21 cellular contexts compared by ENCODE assay signal in genomic region chr15:78928616-78929093, GRCh38. TPM values are rescaled to one million over a fixed set of nuclear protein-coding genes. Genes with fewer than 3 reads are reported as not detected.
A peak's percentile ranks its signal among the peaks of the same experiment; 100 is the strongest.
DNase-seq lines count a peak whose midpoint lies in the region; ATAC-seq and TF ChIP-seq lines count a peak whose summit lies in the region.
"Had no signal": no experiment of that assay in that cellular context is flagged by ENCODE, and none has a peak within 500 bp of the region (broad histone marks: within the 10 kb centered on the region; RNA-seq: fewer than 3 reads in every experiment).

No MANE protein-coding gene starts in this region.

- H3K4me1 Mint-ChIP-seq in activated CD4-positive, alpha-beta T cell treated with anti-CD3 and anti-CD28 coated beads, Interleukin-2, amount 10 ng/mL, durations not matched to agents 7 days and 5 days, result peaks cover 2% of the 10 kb centered on the region
- no peaks in the 10 kb centered on the region for H3K4me1 Mint-ChIP-seq in activated CD4-positive, alpha-beta T cell treated with anti-CD3 and anti-CD28 coated beads for 36 hours
- peaks cover 17% of the 10 kb centered on the region for H3K4me1 Mint-ChIP-seq in T-helper 17 cell
- peaks cover 26% of the 10 kb centered on the region for H3K4me1 Mint-ChIP-seq in memory B cell
- H3K4me1 Mint-ChIP-seq in stimulated activated naive B cell treated with anti-CD40 and anti-IgM and Interleukin-4, amounts not matched to agents 10 μg/mL and 1 μg/mL and 100 μg/mL, for 72 hours, result peaks cover 34 to 49% of the 10 kb centered on the region in 2 donors
- H3K4me1 Mint-ChIP-seq: CD8-positive, alpha-beta memory T cell had no signal

- no peaks in the 10 kb centered on the region for H3K27me3 Mint-ChIP-seq in activated CD4-positive, alpha-beta T cell treated with anti-CD3 and anti-CD28 coated beads, Interleukin-2, amount 10 ng/mL, durations not matched to agents 7 days and 5 days
- H3K27me3 Mint-ChIP-seq in activated CD4-positive, alpha-beta T cell treated with anti-CD3 and anti-CD28 coated beads for 36 hours, result no peaks in the 10 kb centered on the region
- H3K27me3 Mint-ChIP-seq in T-helper 17 cell (no peaks in the 10 kb centered on the region), memory B cell (no peaks in the 10 kb centered on the region)
- H3K27me3 Mint-ChIP-seq in stimulated activated naive B cell treated with anti-CD40 and anti-IgM and Interleukin-4, amounts not matched to agents 10 μg/mL and 1 μg/mL and 100 μg/mL, for 72 hours, result no peaks in the 10 kb centered on the region
- H3K27me3 Mint-ChIP-seq: CD8-positive, alpha-beta memory T cell; IgD-negative memory B cell had no signal

- no peak for DNase-seq in activated CD4-positive, alpha-beta T cell treated with anti-CD3 and anti-CD28 coated beads, Interleukin-2, amount 10 ng/mL, durations not matched to agents 7 days and 5 days
- DNase-seq in activated CD4-positive, alpha-beta T cell treated with anti-CD3 and anti-CD28 coated beads for 36 hours, result no peak
- no peak for DNase-seq in T-helper 17 cell
- no peak for DNase-seq in memory B cell (ENCODE audit: low spot score in 2 of 2)
- no peak for DNase-seq in stimulated activated naive B cell treated with anti-CD40 and anti-IgM and Interleukin-4, amounts not matched to agents 10 μg/mL and 1 μg/mL and 100 μg/mL, for 72 hours
- no peak for DNase-seq in NCI-H187 treated with DMSO at 0.1 percent for 48 hours (lab: John Stamatoyannopoulos, UW)
- DNase-seq in HEK293T (ENCODE audit: extremely low spot score), result no peak
- DNase-seq: BE2C; CD8-positive, alpha-beta memory T cell; DMS 273 treated with DMSO at 0.1 percent for 48 hours; GF-D8; HFFc6; NCI-H1105 treated with DMSO at 0.1 percent for 48 hours; NCI-H1930; NCI-H2171 treated with DMSO at 0.1 percent for 48 hours; NCI-H446 treated with DMSO at 0.1 percent for 48 hours; NK-92 treated with Interleukin-12 subunit alpha and Interleukin-12 subunit beta, amount 100 ng/mL, for 24 hours; RPMI8226 had no signal

- POLR2A ChIA-PET in activated CD4-positive, alpha-beta T cell treated with anti-CD3 and anti-CD28 coated beads, Interleukin-2, amount 10 ng/mL, durations not matched to agents 7 days and 5 days (lab: Charles Lee), result no interaction called here
- POLR2A ChIA-PET in activated CD4-positive, alpha-beta T cell treated with anti-CD3 and anti-CD28 coated beads for 36 hours (lab: Charles Lee), result no interaction called here
- POLR2A ChIA-PET in HEK293T (lab: Yijun Ruan, JAX), result no interaction called here

- H3K27ac Mint-ChIP-seq in activated CD4-positive, alpha-beta T cell treated with anti-CD3 and anti-CD28 coated beads, Interleukin-2, amount 10 ng/mL, durations not matched to agents 7 days and 5 days, result peak overlapping the region; percentile 13
- no peak overlapping the region for H3K27ac Mint-ChIP-seq in activated CD4-positive, alpha-beta T cell treated with anti-CD3 and anti-CD28 coated beads for 36 hours
- H3K27ac Mint-ChIP-seq in T-helper 17 cell (peak overlapping the region; percentile 77), memory B cell (peak overlapping the region; percentile 58)
- H3K27ac Mint-ChIP-seq in stimulated activated naive B cell treated with anti-CD40 and anti-IgM and Interleukin-4, amounts not matched to agents 10 μg/mL and 1 μg/mL and 100 μg/mL, for 72 hours, result peak overlapping the region; percentile 42
- H3K27ac Mint-ChIP-seq: HFFc6 had no signal

- H3K9me3 Mint-ChIP-seq in activated CD4-positive, alpha-beta T cell treated with anti-CD3 and anti-CD28 coated beads, Interleukin-2, amount 10 ng/mL, durations not matched to agents 7 days and 5 days, result no peaks in the 10 kb centered on the region
- H3K9me3 Mint-ChIP-seq in activated CD4-positive, alpha-beta T cell treated with anti-CD3 and anti-CD28 coated beads for 36 hours (ENCODE audit: low read depth), result no peaks in the 10 kb centered on the region
- H3K9me3 Mint-ChIP-seq in memory B cell, result no peaks in the 10 kb centered on the region
- no peaks in the 10 kb centered on the region for H3K9me3 Mint-ChIP-seq in stimulated activated naive B cell treated with anti-CD40 and anti-IgM and Interleukin-4, amounts not matched to agents 10 μg/mL and 1 μg/mL and 100 μg/mL, for 72 hours
- H3K9me3 Mint-ChIP-seq: CD8-positive, alpha-beta memory T cell; GM23338; HFFc6; IgD-negative memory B cell had no signal

- H3K4me3 Mint-ChIP-seq in activated CD4-positive, alpha-beta T cell treated with anti-CD3 and anti-CD28 coated beads, Interleukin-2, amount 10 ng/mL, durations not matched to agents 7 days and 5 days, result no peak overlapping the region
- no peak overlapping the region for H3K4me3 Mint-ChIP-seq in activated CD4-positive, alpha-beta T cell treated with anti-CD3 and anti-CD28 coated beads for 36 hours
- H3K4me3 Mint-ChIP-seq in T-helper 17 cell, result no peak overlapping the region
- no peak overlapping the region for H3K4me3 Mint-ChIP-seq in memory B cell
- H3K4me3 Mint-ChIP-seq in stimulated activated naive B cell treated with anti-CD40 and anti-IgM and Interleukin-4, amounts not matched to agents 10 μg/mL and 1 μg/mL and 100 μg/mL, for 72 hours, result no peak overlapping the region
- H3K4me3 Mint-ChIP-seq: CD8-positive, alpha-beta memory T cell; GM23338; HFFc6 had no signal

- CTCF ChIA-PET in activated CD4-positive, alpha-beta T cell treated with anti-CD3 and anti-CD28 coated beads, Interleukin-2, amount 10 ng/mL, durations not matched to agents 7 days and 5 days (lab: Charles Lee), result no interaction called here
- CTCF ChIA-PET in activated CD4-positive, alpha-beta T cell treated with anti-CD3 and anti-CD28 coated beads for 36 hours (lab: Charles Lee), result no interaction called here
- CTCF ChIA-PET in HEK293T (lab: Yijun Ruan, JAX), result no interaction called here

- H3K9me3 ChIP-seq in T-helper 17 cell (ENCODE audit: control insufficient read depth, low read length, poor library complexity, severe bottlenecking), result no peaks in the 10 kb centered on the region
- H3K9me3 ChIP-seq: BE2C had no signal

- intact Hi-C loops in activated CD4-positive, alpha-beta T cell treated with anti-CD3 and anti-CD28 coated beads for 36 hours (cut with DNase I, micrococcal nuclease), result no loop called here

- H3K36me3 Mint-ChIP-seq in activated CD4-positive, alpha-beta T cell treated with anti-CD3 and anti-CD28 coated beads, Interleukin-2, amount 10 ng/mL, durations not matched to agents 7 days and 5 days (ENCODE audit: low read depth), result no peaks in the 10 kb centered on the region
- H3K36me3 Mint-ChIP-seq in activated CD4-positive, alpha-beta T cell treated with anti-CD3 and anti-CD28 coated beads for 36 hours (ENCODE audit: low read depth), result peaks cover 6% of the 10 kb centered on the region
- H3K36me3 Mint-ChIP-seq in T-helper 17 cell (ENCODE audit: low read depth), result peaks cover 8% of the 10 kb centered on the region
- peaks cover 43% of the 10 kb centered on the region for H3K36me3 Mint-ChIP-seq in memory B cell
- peaks cover 67 to 79% of the 10 kb centered on the region in 2 donors for H3K36me3 Mint-ChIP-seq in stimulated activated naive B cell treated with anti-CD40 and anti-IgM and Interleukin-4, amounts not matched to agents 10 μg/mL and 1 μg/mL and 100 μg/mL, for 72 hours

- ATAC-seq in activated CD4-positive, alpha-beta T cell treated with anti-CD3 and anti-CD28 coated beads for 36 hours, result no peak
- ATAC-seq in T-helper 17 cell, result no peak
- no peak for ATAC-seq in memory B cell (ENCODE audit: low read depth)
- ATAC-seq in stimulated activated naive B cell treated with anti-CD40 and anti-IgM and Interleukin-4, amounts not matched to agents 10 μg/mL and 1 μg/mL and 100 μg/mL, for 72 hours (replicated peaks), result no peak
- no peak for ATAC-seq in HG03139 (IDR thresholded peaks at IDR 0.05; ENCODE audit: unreplicated experiment)
- ATAC-seq: GM23338 had no signal

TF ChIP-seq in HEK293T, 16 proteins besides CTCF, POLR2A, EP300 and RAD21:
- no peak for TF ChIP-seq LEF1 (IDR thresholded peaks at IDR 0.05; ENCODE audit: borderline replicate concordance)
- TF ChIP-seq FOXK2 (IDR thresholded peaks at IDR 0.05), result no peak
- no peak for TF ChIP-seq BHLHE40 (IDR thresholded peaks at IDR 0.05; ENCODE audit: borderline replicate concordance)
- no peak for TF ChIP-seq SP1 (IDR thresholded peaks at IDR 0.05)
- no peak for TF ChIP-seq CTBP1 (IDR thresholded peaks at IDR 0.05; ENCODE audit: borderline replicate concordance)
- no peak for TF ChIP-seq FOXA1 (IDR thresholded peaks at IDR 0.05)
- no peak for TF ChIP-seq HDGF (IDR thresholded peaks at IDR 0.05; ENCODE audit: borderline replicate concordance)

RNA-seq across cellular contexts. Expression of gene CTSH, which starts 16.2 kb away (rescaled TPM):
- total RNA-seq in activated CD4-positive, alpha-beta T cell treated with anti-CD3 and anti-CD28 coated beads, Interleukin-2, amount 10 ng/mL, durations not matched to agents 7 days and 5 days, result 10 to 100 TPM; 46.7 to 54.8 TPM
- 10 to 100 TPM; 11.2 to 15.1 TPM for total RNA-seq in activated CD4-positive, alpha-beta T cell treated with anti-CD3 and anti-CD28 coated beads for 36 hours
- total RNA-seq in T-helper 17 cell, result 100 to 1,000 TPM; 109 to 116 TPM

RNA-seq across cellular contexts. Expression of gene MORF4L1, which starts 56.0 kb away (rescaled TPM):
- total RNA-seq in activated CD4-positive, alpha-beta T cell treated with anti-CD3 and anti-CD28 coated beads, Interleukin-2, amount 10 ng/mL, durations not matched to agents 7 days and 5 days, result 100 to 1,000 TPM; 225 to 274 TPM
- 100 to 1,000 TPM; 260 to 353 TPM for total RNA-seq in activated CD4-positive, alpha-beta T cell treated with anti-CD3 and anti-CD28 coated beads for 36 hours
- 100 to 1,000 TPM; 373 to 376 TPM for total RNA-seq in T-helper 17 cell
